In genomic region chr16:85686912-85687591, GRCh38 we compare ENCODE assay signal across 1 cellular context.
A peak's percentile ranks its signal among the peaks of the same experiment; 100 is the strongest.
TF ChIP-seq lines count a peak whose summit lies in the region.

No MANE protein-coding gene starts in this region.

TF ChIP-seq in K562, 482 proteins besides CTCF, POLR2A, EP300 and RAD21 (continued from another document):
- 0 out of 2 replicates have a peak, but pooled peaks have one; percentile 18 for TF ChIP-seq NKRF (IDR thresholded peaks at IDR 0.05; ENCODE audit: borderline replicate concordance)
- TF ChIP-seq ZEB2 (IDR thresholded peaks at IDR 0.05), result no peak
- no peak for TF ChIP-seq THRAP3 (IDR thresholded peaks at IDR 0.05; ENCODE audit: borderline replicate concordance)
- TF ChIP-seq YY1 (IDR thresholded peaks at IDR 0.05; ENCODE audit: borderline replicate concordance in 1 of 3, control insufficient read depth in 1 of 3, extremely low read depth in 1 of 3, insufficient read depth in 3 of 3, insufficient read length in 1 of 3, insufficient replicate concordance in 2 of 3, low read depth in 1 of 3, low read length in 2 of 3), result no peak
- peak; percentile 50; the same call in 1 of the 2 replicates for TF ChIP-seq GATA2 (CRISPR knock-in tag; IDR thresholded peaks at IDR 0.05)
- no peak for TF ChIP-seq THAP7 (CRISPR knock-in tag; IDR thresholded peaks at IDR 0.05)
- no peak for TF ChIP-seq ZNF239 (CRISPR knock-in tag; IDR thresholded peaks at IDR 0.05)
- no peak for TF ChIP-seq USF2 (CRISPR knock-in tag; IDR thresholded peaks at IDR 0.05)
- no peak for TF ChIP-seq DLX4 (CRISPR knock-in tag; IDR thresholded peaks at IDR 0.05)
- TF ChIP-seq KDM1A (IDR thresholded peaks at IDR 0.05), result peak in 1 of 2 experiments; percentile 29; a peak in 1 of 4 replicates
- TF ChIP-seq L3MBTL2 (IDR thresholded peaks at IDR 0.05), result no peak
- TF ChIP-seq ZNF830 (CRISPR knock-in tag; IDR thresholded peaks at IDR 0.05), result no peak
- no peak for TF ChIP-seq SNIP1 (IDR thresholded peaks at IDR 0.05; ENCODE audit: low read depth)
- TF ChIP-seq RFX1 (IDR thresholded peaks at IDR 0.05), result no peak
- peak; percentile 83 for TF ChIP-seq EGR1 (conservative IDR thresholded peaks at IDR 0.05)
- TF ChIP-seq FOXK2 (conservative IDR thresholded peaks at IDR 0.05 in 1 of 2, IDR thresholded peaks at IDR 0.05 in 1 of 2; ENCODE audit: low read depth in 2 of 2), result no peak
- no peak for TF ChIP-seq PHF20 (IDR thresholded peaks at IDR 0.05; ENCODE audit: partially characterized antibody)
- TF ChIP-seq RHOXF2B (CRISPR knock-in tag; conservative IDR thresholded peaks at IDR 0.05), result no peak
- no peak for TF ChIP-seq ZNF324 (CRISPR knock-in tag; IDR thresholded peaks at IDR 0.05)
- TF ChIP-seq HDGF (IDR thresholded peaks at IDR 0.05), result 0 out of 2 replicates have a peak, but pooled peaks have one; percentile 23
- no peak for TF ChIP-seq ZBTB26 (CRISPR knock-in tag; IDR thresholded peaks at IDR 0.05)
- TF ChIP-seq NR0B1 (IDR thresholded peaks at IDR 0.05; ENCODE audit: partially characterized antibody), result no peak
- no peak for TF ChIP-seq ZBTB9 (CRISPR knock-in tag; IDR thresholded peaks at IDR 0.05)
- TF ChIP-seq MTA1 (IDR thresholded peaks at IDR 0.05; ENCODE audit: borderline replicate concordance), result no peak
- TF ChIP-seq ZNF707 (CRISPR knock-in tag; conservative IDR thresholded peaks at IDR 0.05), result no peak
- no peak for TF ChIP-seq ELK1 (CRISPR knock-in tag; IDR thresholded peaks at IDR 0.05)
- TF ChIP-seq SMARCA5 (IDR thresholded peaks at IDR 0.05), result 0 out of 2 replicates have a peak, but pooled peaks have one; percentile 29
- 0 out of 2 replicates have a peak, but pooled peaks have one; percentile 25 for TF ChIP-seq KLF1 (tag; IDR thresholded peaks at IDR 0.05)
- TF ChIP-seq SRSF9 (IDR thresholded peaks at IDR 0.05; ENCODE audit: borderline replicate concordance, low read depth, low read length), result no peak
- TF ChIP-seq ETV5 (CRISPR knock-in tag; IDR thresholded peaks at IDR 0.05; ENCODE audit: low read depth), result no peak
- no peak for TF ChIP-seq NR4A1 (CRISPR knock-in tag; IDR thresholded peaks at IDR 0.05)
- no peak for TF ChIP-seq NR4A1 (tag; IDR thresholded peaks at IDR 0.05)
- no peak for TF ChIP-seq ZBTB1 (CRISPR knock-in tag; IDR thresholded peaks at IDR 0.05; ENCODE audit: borderline replicate concordance, low read depth)
- no peak for TF ChIP-seq ZNF23 (CRISPR knock-in tag; IDR thresholded peaks at IDR 0.05)
- TF ChIP-seq MBD1 (CRISPR knock-in tag; IDR thresholded peaks at IDR 0.05), result no peak
- TF ChIP-seq TEAD4 (IDR thresholded peaks at IDR 0.05; ENCODE audit: low read length), result 0 out of 2 replicates have a peak, but pooled peaks have one; percentile 8
- no peak for TF ChIP-seq TEAD4 (CRISPR knock-in tag; IDR thresholded peaks at IDR 0.05; ENCODE audit: borderline replicate concordance)
- no peak for TF ChIP-seq HINFP (tag; conservative IDR thresholded peaks at IDR 0.05; ENCODE audit: low read depth)
- peak; percentile 89 for TF ChIP-seq ZNF263 (CRISPR knock-in tag; IDR thresholded peaks at IDR 0.05; ENCODE audit: borderline replicate concordance)
- no peak for TF ChIP-seq ZBTB49 (CRISPR knock-in tag; IDR thresholded peaks at IDR 0.05; ENCODE audit: borderline replicate concordance)
- TF ChIP-seq E2F8 (IDR thresholded peaks at IDR 0.05; ENCODE audit: low read depth, partially characterized antibody), result no peak
- TF ChIP-seq SIN3A (IDR thresholded peaks at IDR 0.05; ENCODE audit: borderline replicate concordance in 2 of 2, control insufficient read depth in 1 of 2, low read depth in 2 of 2, low read length in 2 of 2), result 0 out of 4 replicates have a peak, but pooled peaks of 1 of the 2 experiments have one; percentile 25
- no peak for TF ChIP-seq HOXB6 (CRISPR knock-in tag; IDR thresholded peaks at IDR 0.05; ENCODE audit: borderline replicate concordance)
- peak; percentile 75 for TF ChIP-seq BCOR (IDR thresholded peaks at IDR 0.05)
- 0 out of 2 replicates have a peak, but pooled peaks have one; percentile 18 for TF ChIP-seq CREM (IDR thresholded peaks at IDR 0.05; ENCODE audit: low read depth)
- no peak for TF ChIP-seq ZNF668 (CRISPR knock-in tag; IDR thresholded peaks at IDR 0.05)
TF ChIP-seq in K562: peak in this region for 12.
